Comparison of ENCODE assay signal across 8 cellular contexts in genomic region chr2:240998706-240999000, GRCh38. TPM values are rescaled to one million over a fixed set of nuclear protein-coding genes. Genes with fewer than 3 reads are reported as not detected.
A peak's percentile ranks its signal among the peaks of the same experiment; 100 is the strongest.
DNase-seq lines count a peak whose midpoint lies in the region; ATAC-seq and TF ChIP-seq lines count a peak whose summit lies in the region.

No MANE protein-coding gene starts in this region.

- no peak overlapping the region for H2AK5ac ChIP-seq in IMR-90 (ENCODE audit: low read depth, low read length)

- no peak for TF ChIP-seq RAD21 in IMR-90 (IDR thresholded peaks at IDR 0.05; ENCODE audit: low read length)

- no peaks in the 10 kb centered on the region; a peak in 1 of 4 replicates for H3K79me1 ChIP-seq in IMR-90 (ENCODE audit: low read depth in 1 of 2, low read length in 2 of 2)

- TF ChIP-seq POLR2A in IMR-90 (IDR thresholded peaks at IDR 0.05; ENCODE audit: low read depth, low read length) (no peak), prostate gland (IDR thresholded peaks at IDR 0.05) (no peak)

- H3K4me2 ChIP-seq in BLaER1 treated with 17β-estradiol and CSF1 and Interleukin-3, amounts not matched to agents 10 nM and 100 nM: peak overlapping the region; percentile 89 to 99 (median 97)
- H3K4me2 ChIP-seq in IMR-90 (ENCODE audit: low read depth, low read length): peak overlapping the region; percentile 15; the same call in 1 of the 2 replicates

- CTCF ChIA-PET in IMR-90 (lab: Yijun Ruan, JAX): no interaction called here

- peak overlapping the region; percentile 48 for H2AK9ac ChIP-seq in IMR-90 (replicated peaks; ENCODE audit: low read depth, low read length, poor library complexity)

- dilution Hi-C loops in IMR-90 (cut with HindIII; ENCODE audit: low sequenced_read_pairs, unreplicated experiment): no loop called here

- H2BK15ac ChIP-seq in IMR-90 (ENCODE audit: low read depth, low read length): no peak overlapping the region

- intact Hi-C loops in IMR-90 (cut with micrococcal nuclease) (loop anchor here (2.0 to 10.0 kb wide), 3 partner anchors 84 to 434 kb away; partner anchors contain the start of genes DUSP28 and RNPEPL1), prostate gland (cut with DNase I) (no loop called here)

- H3K18ac ChIP-seq in IMR-90 (ENCODE audit: low read depth, low read length): no peak overlapping the region

- H3K9ac ChIP-seq in BLaER1 treated with 17β-estradiol and CSF1 and Interleukin-3, amounts not matched to agents 10 nM and 100 nM: peak overlapping the region; percentile 37 to 78 (median 68); a peak in 20 of 22 replicates
- H3K9ac ChIP-seq in IMR-90 (ENCODE audit: low read depth, low read length): no peak overlapping the region

- H3K4me3 ChIP-seq in BLaER1 treated with 17β-estradiol and CSF1 and Interleukin-3, amounts not matched to agents 10 nM and 100 nM: peak overlapping the region; percentile 57 to 72 (median 62)
- peak overlapping the region; percentile 55 for H3K4me3 ChIP-seq in IMR-90 (ENCODE audit: insufficient read depth, low read depth, low read length)
- H3K4me3 ChIP-seq in epithelial cell of proximal tubule (ENCODE audit: low read depth, low read length): peak overlapping the region; percentile 64
- H3K4me3 ChIP-seq in prostate gland: peak overlapping the region; percentile 74 to 90

- WGBS in IMR-90 (ENCODE audit: extremely low coverage in 2 of 2, insufficient read length in 1 of 2), 2 experiments: 1% methylated on average over 36 of the region's 52 CpGs; no CpG with 5 or more reads in 1 of the 2 experiments
- WGBS in prostate gland: under 1% methylated on average over 43 of the region's 52 CpGs

- peak overlapping the region in 2 of 11 experiments; percentile 46 to 53; a peak in 2 of 22 replicates for H3K27ac ChIP-seq in BLaER1 treated with 17β-estradiol and CSF1 and Interleukin-3, amounts not matched to agents 10 nM and 100 nM
- H3K27ac ChIP-seq in IMR-90 (ENCODE audit: insufficient read depth, low read length): no peak overlapping the region; the same call in 1 of the 2 replicates
- H3K27ac ChIP-seq in prostate gland: peak overlapping the region; percentile 70 to 91

- H2BK120ac ChIP-seq in IMR-90 (ENCODE audit: low read depth, low read length): no peak overlapping the region

- POLR2A ChIA-PET in IMR-90 (lab: Charles Lee; ENCODE audit: unreplicated experiment): interaction anchor here (0.7 kb wide), 1 partner anchor 11 kb away, joined by 3 read pairs; no protein-coding TSS in a partner anchor

- peaks cover 25 to 60% (median 55%) of the 10 kb centered on the region in 10 experiments for H3K4me1 ChIP-seq in BLaER1 treated with 17β-estradiol and CSF1 and Interleukin-3, amounts not matched to agents 10 nM and 100 nM
- H3K4me1 ChIP-seq in IMR-90 (ENCODE audit: control insufficient read depth, insufficient read depth, low read length) (peaks cover 26% of the 10 kb centered on the region; the same call in 1 of the 2 replicates), prostate gland (replicated peaks) (peaks cover 18% of the 10 kb centered on the region)

- H3K23ac ChIP-seq in IMR-90 (ENCODE audit: low read depth, low read length): no peak overlapping the region

- no TSS peak for BruUV-seq in IMR-90 (replicated peaks; lab: Mats Ljungman, UMichigan)

- peaks cover 0 to 5% (median 0%) of the 10 kb centered on the region in 11 experiments; a peak in 4 of 22 replicates for H3K36me3 ChIP-seq in BLaER1 treated with 17β-estradiol and CSF1 and Interleukin-3, amounts not matched to agents 10 nM and 100 nM
- peaks cover 33% of the 10 kb centered on the region for H3K36me3 ChIP-seq in IMR-90 (ENCODE audit: control insufficient read depth, insufficient read depth, low read length)
- no peaks in the 10 kb centered on the region for H3K36me3 ChIP-seq in prostate gland

- H3K9me3 ChIP-seq in BLaER1 treated with 17β-estradiol and CSF1 and Interleukin-3, amounts not matched to agents 10 nM and 100 nM (replicated peaks in 1 of 11): peaks cover 6 to 15% (median 7%) of the 10 kb centered on the region in 11 experiments
- H3K9me3 ChIP-seq in IMR-90 (ENCODE audit: control insufficient read depth, insufficient read depth, low read length) (peaks cover 6% of the 10 kb centered on the region), prostate gland (no peaks in the 10 kb centered on the region)

- peak; percentile 28; the same call in 1 of the 2 replicates for ATAC-seq in IMR-90 (ENCODE audit: low read depth)
- ATAC-seq in HG02885 (IDR thresholded peaks at IDR 0.05; ENCODE audit: poor library complexity, unreplicated experiment): no peak
- ATAC-seq in GM19397 (IDR thresholded peaks at IDR 0.05; ENCODE audit: unreplicated experiment): no peak

- peak overlapping the region; percentile 90 for H2AFZ ChIP-seq in IMR-90 (replicated peaks; ENCODE audit: low read length, poor library complexity)

- H3K14ac ChIP-seq in IMR-90 (replicated peaks; ENCODE audit: low read depth, low read length): no peak overlapping the region

- H4K5ac ChIP-seq in IMR-90 (ENCODE audit: low read depth, low read length): no peak overlapping the region

- H4K91ac ChIP-seq in IMR-90 (ENCODE audit: insufficient read depth, low read depth, low read length): no peak overlapping the region

- no peak overlapping the region for H3K4ac ChIP-seq in IMR-90 (ENCODE audit: low read depth, low read length)

- DNase-seq in IMR-90 (no peak), epithelial cell of proximal tubule (ENCODE audit: low read depth) (no peak), prostate gland (ENCODE audit: low spot score) (no peak), GM10266 (ENCODE audit: extremely low spot score) (no peak), mucosa of gallbladder (ENCODE audit: low spot score) (no peak)

- H3K27me3 ChIP-seq in BLaER1 treated with 17β-estradiol and CSF1 and Interleukin-3, amounts not matched to agents 10 nM and 100 nM: peaks cover 42 to 79% (median 58%) of the 10 kb centered on the region in 11 experiments
- no peaks in the 10 kb centered on the region for H3K27me3 ChIP-seq in IMR-90 (ENCODE audit: control insufficient read depth, insufficient read depth, low read length)
- H3K27me3 ChIP-seq in prostate gland (replicated peaks; ENCODE audit: insufficient read depth): no peaks in the 10 kb centered on the region

- no peak overlapping the region for H2BK20ac ChIP-seq in IMR-90 (ENCODE audit: low read depth, low read length)

- peaks cover 0 to 60% (median 12%) of the 10 kb centered on the region in 11 experiments; a peak in 12 of 22 replicates for H4K20me1 ChIP-seq in BLaER1 treated with 17β-estradiol and CSF1 and Interleukin-3, amounts not matched to agents 10 nM and 100 nM
- H4K20me1 ChIP-seq in IMR-90 (ENCODE audit: insufficient read depth, low read length): no peaks in the 10 kb centered on the region

- in situ Hi-C loops in IMR-90 (cut with MboI; ENCODE audit: low sequenced_read_pairs): no loop called here

- no peak overlapping the region for H3K56ac ChIP-seq in IMR-90 (ENCODE audit: extremely low read depth, insufficient read depth, low read length)

- no peak for TF ChIP-seq CTCF in IMR-90 (conservative IDR thresholded peaks at IDR 0.05; ENCODE audit: low read depth, low read length)
- TF ChIP-seq CTCF in epithelial cell of proximal tubule (conservative IDR thresholded peaks at IDR 0.05; ENCODE audit: low read depth, low read length): no peak
- no peak for TF ChIP-seq CTCF in prostate gland (IDR thresholded peaks at IDR 0.05)
- no peak for TF ChIP-seq CTCF in GM10266 (IDR thresholded peaks at IDR 0.05; ENCODE audit: control insufficient read depth, insufficient read depth, low read depth, missing control alignments)

- peaks cover 4% of the 10 kb centered on the region; the same call in 1 of the 2 replicates for H3K9me1 ChIP-seq in IMR-90 (ENCODE audit: insufficient read depth, low read length)

- no peak overlapping the region for H4K8ac ChIP-seq in IMR-90 (ENCODE audit: low read depth in 2 of 2, low read length in 2 of 2)

- no peak overlapping the region for H2BK5ac ChIP-seq in IMR-90 (ENCODE audit: low read depth, low read length, poor library complexity, severe bottlenecking)

TF ChIP-seq in IMR-90, 13 proteins besides CTCF, POLR2A, EP300 and RAD21:
- no peak for TF ChIP-seq MAFK (IDR thresholded peaks at IDR 0.05; ENCODE audit: low read depth, low read length)
- TF ChIP-seq BHLHE40 (IDR thresholded peaks at IDR 0.05; ENCODE audit: low read depth, low read length): no peak
- no peak for TF ChIP-seq CEBPB (IDR thresholded peaks at IDR 0.05; ENCODE audit: low read depth, low read length)
- TF ChIP-seq MAZ (IDR thresholded peaks at IDR 0.05; ENCODE audit: borderline replicate concordance, low read depth, low read length): no peak
- TF ChIP-seq FOS (IDR thresholded peaks at IDR 0.05; ENCODE audit: low read depth, low read length): no peak

RNA-seq across cellular contexts. Expression of gene SNED1, which starts 0.2 kb away (rescaled TPM):
- total RNA-seq in IMR-90 (2012; rRNA removed): 1.1 and 1.4 TPM in 2 replicates
- 3.4 and 3.7 TPM in 2 replicates for polyA plus RNA-seq in IMR-90 (2012; rRNA removed)
- 1.3 and 3.9 TPM in 2 replicates for polyA plus RNA-seq in IMR-90 (2012; cell fraction: cytosol; rRNA removed)
- 6.6 and 15.0 TPM in 2 replicates for polyA plus RNA-seq in IMR-90 (2012; cell fraction: nucleus; rRNA removed; ENCODE audit: low replicate concordance)
- total RNA-seq in epithelial cell of proximal tubule: 0.22 and 0.29 TPM in 2 replicates
- total RNA-seq in prostate gland: 100 to 1,000 TPM in 1 of 2 donors, 10 to 100 TPM in 1; 32.0 to 115 TPM
- 40.9 TPM for total RNA-seq in mucosa of gallbladder

Comparison
In these comparisons a context has a peak if more than half of its experiments do, and no peak if none do; other contexts are left out.
1. RNA of gene SNED1, which starts 0.2 kb away (total RNA-seq): 32.0 to 115 TPM in prostate gland and 40.9 TPM in mucosa of gallbladder (single experiment); 1.1 to 1.4 TPM in IMR-90 and 0.22 to 0.29 TPM in epithelial cell of proximal tubule; every median in the first group is over 10 times any median in the second.
2. Peak in every context shown above with its lines, with median percentiles within 50 percentile points of each other: H3K4me3 ChIP-seq.